8 cellular contexts compared by ENCODE assay signal in genomic region chr6:147817042-147817689, GRCh38.
"Had no signal": no experiment of that assay in that cellular context is flagged by ENCODE, and none has a peak within 500 bp of the region (broad histone marks: within the 10 kb centered on the region; RNA-seq: fewer than 3 reads in every experiment).

No MANE protein-coding gene starts in this region.

- H2AFZ ChIP-seq: GM23338 had no signal

- ATAC-seq: GM23338 had no signal

- DNase-seq: H9, HCEC 1CT, IMR-90, KBM-7 had no signal

- H3K4me2 ChIP-seq: GM23338 had no signal

- FAIRE-seq: H1, H54, HTR-8/SVneo had no signal

- H3K4me3 ChIP-seq: GM23338 had no signal
